In genomic region chr3:195638456-195638855, GRCh38 we compare ENCODE assay signal across 3 cellular contexts. TPM values are rescaled to one million over a fixed set of nuclear protein-coding genes. Genes with fewer than 3 reads are reported as not detected.
"Had no signal": no experiment of that assay in that cellular context is flagged by ENCODE, and none has a peak within 500 bp of the region (broad histone marks: within the 10 kb centered on the region; RNA-seq: fewer than 3 reads in every experiment).

No MANE protein-coding gene starts in this region.

RNA-seq across cellular contexts. Expression of gene APOD, which starts 54.7 kb away (rescaled TPM):
- total RNA-seq: HepG2, HT1080, IMR-90 had no signal
